ENCODE assay signal across 11 cellular contexts in the genomic region with DNA sequence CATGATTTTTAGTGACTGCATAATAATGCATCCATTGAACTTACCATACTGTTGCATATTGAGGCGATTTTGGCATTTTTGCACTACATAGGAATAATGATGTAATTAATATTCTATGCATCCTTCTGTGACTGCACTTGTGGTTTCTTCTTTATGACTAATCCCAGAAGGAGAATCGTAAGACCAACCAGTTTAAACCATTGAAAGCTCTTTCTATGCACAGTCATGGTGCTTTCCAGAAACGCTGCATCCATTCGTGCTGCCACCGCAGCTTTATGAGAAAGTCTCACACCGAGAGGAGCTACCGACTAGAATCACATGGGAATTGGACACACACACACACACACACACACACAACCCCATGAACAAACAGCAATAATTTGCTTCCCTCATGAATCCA.
"Had no signal": no experiment of that assay in that cellular context is flagged by ENCODE, and none has a peak within 500 bp of the region (broad histone marks: within the 10 kb centered on the region; RNA-seq: fewer than 3 reads in every experiment).

No MANE protein-coding gene starts in this region.

- H3K4me3 ChIP-seq: tibial nerve, vagina had no signal

- H3K27ac ChIP-seq: tibial nerve, vagina had no signal

- H3K9me3 ChIP-seq: tibial nerve, vagina had no signal

- H3K4me1 ChIP-seq: tibial nerve, vagina had no signal

- ATAC-seq: activated naive CD8-positive, alpha-beta T cell treated with anti-CD3 and anti-CD28 coated beads, Interleukin-2, amount 50 U/mL, for 24 hours; left lobe of liver; stimulated activated memory B cell treated with anti-CD40 and anti-IgM and Interleukin-4, amounts not matched to agents 10 μg/mL and 1 μg/mL and 100 μg/mL, for 72 hours had no signal

- H3K27me3 ChIP-seq: tibial nerve, vagina had no signal

- H3K36me3 ChIP-seq: tibial nerve, vagina had no signal

- DNase-seq: activated CD4-positive, alpha-beta T cell treated with anti-CD3 and anti-CD28 coated beads, Interleukin-2, amount 10 ng/mL, durations not matched to agents 24 days and 14 days; activated CD8-positive, alpha-beta memory T cell treated with anti-CD3 and anti-CD28 coated beads for 24 hours; activated naive CD4-positive, alpha-beta T cell treated with Interleukin-2 at 50 U/mL for 16 hours; activated naive CD8-positive, alpha-beta T cell treated with anti-CD3 and anti-CD28 coated beads, Interleukin-2, amount 50 U/mL, for 24 hours; dermis blood vessel endothelial cell; head of caudate nucleus; small intestine had no signal
